In genomic region chr17:43832976-43833829, GRCh38 we compare ENCODE assay signal across 8 cellular contexts. TPM values are rescaled to one million over a fixed set of nuclear protein-coding genes. Genes with fewer than 3 reads are reported as not detected.
DNase-seq lines count a peak whose midpoint lies in the region; ATAC-seq and TF ChIP-seq lines count a peak whose summit lies in the region.

A gene with protein sequence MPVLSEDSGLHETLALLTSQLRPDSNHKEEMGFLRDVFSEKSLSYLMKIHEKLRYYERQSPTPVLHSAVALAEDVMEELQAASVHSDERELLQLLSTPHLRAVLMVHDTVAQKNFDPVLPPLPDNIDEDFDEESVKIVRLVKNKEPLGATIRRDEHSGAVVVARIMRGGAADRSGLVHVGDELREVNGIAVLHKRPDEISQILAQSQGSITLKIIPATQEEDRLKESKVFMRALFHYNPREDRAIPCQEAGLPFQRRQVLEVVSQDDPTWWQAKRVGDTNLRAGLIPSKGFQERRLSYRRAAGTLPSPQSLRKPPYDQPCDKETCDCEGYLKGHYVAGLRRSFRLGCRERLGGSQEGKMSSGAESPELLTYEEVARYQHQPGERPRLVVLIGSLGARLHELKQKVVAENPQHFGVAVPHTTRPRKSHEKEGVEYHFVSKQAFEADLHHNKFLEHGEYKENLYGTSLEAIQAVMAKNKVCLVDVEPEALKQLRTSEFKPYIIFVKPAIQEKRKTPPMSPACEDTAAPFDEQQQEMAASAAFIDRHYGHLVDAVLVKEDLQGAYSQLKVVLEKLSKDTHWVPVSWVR (minus strand): TSS chr17:43833146. CDS start chr17:43831906, 1,240 bp downstream.

- H3K27me3 ChIP-seq in ACC112 (ENCODE audit: insufficient read depth, low read length): no peaks in the 10 kb centered on the region
- peaks cover 13% of the 10 kb centered on the region for H3K27me3 ChIP-seq in H7 (ENCODE audit: control insufficient read depth, insufficient read depth, low read length)
- H3K27me3 ChIP-seq in fibroblast of lung (ENCODE audit: control insufficient read depth, insufficient read depth, low read length): no peaks in the 10 kb centered on the region
- H3K27me3 ChIP-seq in muscle layer of colon (ENCODE audit: control insufficient read depth in 1 of 2, insufficient read depth in 2 of 2, low read length in 2 of 2): no peaks in the 10 kb centered on the region
- peaks cover 0 to 24% (median 0%) of the 10 kb centered on the region in 3 donors for H3K27me3 ChIP-seq in stomach

- no peaks in the 10 kb centered on the region for H4K20me1 ChIP-seq in fibroblast of lung (ENCODE audit: control insufficient read depth, extremely low read depth, insufficient read depth, low read length)

- H3K27me3 Mint-ChIP-seq in activated T-helper 2 cell treated with anti-CD3 and anti-CD28 coated beads, Interferon-gamma antibody, Interleukin-2, Interleukin-4, amounts not matched to agents 10 μg/mL and 5 μg/mL and 100 μg/mL, durations not matched to agents 14 hours and 24 hours and 36 hours (ENCODE audit: low read depth): peaks cover 53% of the 10 kb centered on the region

- H3K4me1 ChIP-seq in ACC112 (ENCODE audit: control insufficient read depth, insufficient read depth, low read length, unreplicated experiment) (peaks cover 7% of the 10 kb centered on the region), fibroblast of lung (ENCODE audit: control insufficient read depth, extremely low read depth, insufficient read depth, low read length) (peaks cover 8% of the 10 kb centered on the region), muscle layer of colon (ENCODE audit: insufficient read depth, low read length) (peaks cover 13% of the 10 kb centered on the region), stomach (peaks cover 16 to 35% (median 20%) of the 10 kb centered on the region in 4 donors)

- H3K9me3 ChIP-seq in fibroblast of lung (ENCODE audit: control insufficient read depth, insufficient read depth, low read depth, low read length) (no peaks in the 10 kb centered on the region), muscle layer of colon (ENCODE audit: low read length) (no peaks in the 10 kb centered on the region), stomach (no peaks in the 10 kb centered on the region)

- intact Hi-C loops in activated T-helper 2 cell treated with anti-CD3 and anti-CD28 coated beads, Interferon-gamma antibody, Interleukin-2, Interleukin-4, amounts not matched to agents 10 μg/mL and 5 μg/mL and 100 μg/mL, durations not matched to agents 14 hours and 24 hours and 36 hours (cut with micrococcal nuclease): no loop called here
- intact Hi-C loops in stomach (cut with DNase I; ENCODE audit: low total_unique reads): no loop called here

- peak within 1 kb of the TSS; percentile 50 for H2AFZ ChIP-seq in ACC112 (ENCODE audit: low read length, unreplicated experiment)
- peak within 1 kb of the TSS; percentile 54 for H2AFZ ChIP-seq in fibroblast of lung (ENCODE audit: low read length)

- peaks cover 13% of the 10 kb centered on the region for H3K4me1 Mint-ChIP-seq in activated T-helper 2 cell treated with anti-CD3 and anti-CD28 coated beads, Interferon-gamma antibody, Interleukin-2, Interleukin-4, amounts not matched to agents 10 μg/mL and 5 μg/mL and 100 μg/mL, durations not matched to agents 14 hours and 24 hours and 36 hours (ENCODE audit: low read depth)

- peaks cover 3% of the 10 kb centered on the region for H3K9me3 Mint-ChIP-seq in activated T-helper 2 cell treated with anti-CD3 and anti-CD28 coated beads, Interferon-gamma antibody, Interleukin-2, Interleukin-4, amounts not matched to agents 10 μg/mL and 5 μg/mL and 100 μg/mL, durations not matched to agents 14 hours and 24 hours and 36 hours

- H3K9ac ChIP-seq in fibroblast of lung (ENCODE audit: insufficient read depth, low read length): peak within 1 kb of the TSS; percentile 73
- no peak within 1 kb of the TSS for H3K9ac ChIP-seq in muscle layer of colon (ENCODE audit: low read length)

- H3K4me3 ChIP-seq in ACC112 (ENCODE audit: low read depth, low read length): peak within 1 kb of the TSS; percentile 77
- H3K4me3 ChIP-seq in H7 (ENCODE audit: insufficient read depth, low read depth, low read length): peak within 1 kb of the TSS; percentile 67
- H3K4me3 ChIP-seq in fibroblast of lung (replicated peaks in 1 of 4; ENCODE audit: control extremely low read depth in 1 of 4, insufficient read depth in 1 of 4, low read depth in 3 of 4, low read length in 4 of 4): peak within 1 kb of the TSS; percentile 34 to 68 (median 58)
- H3K4me3 ChIP-seq in muscle layer of colon (ENCODE audit: low read depth in 1 of 2, low read length in 2 of 2): peak within 1 kb of the TSS; percentile 68 to 72
- H3K4me3 ChIP-seq in stomach: peak within 1 kb of the TSS; percentile 66 to 89 (median 84)

- 1 to 4% (median 3%) methylated on average over 31 to 74 of the region's 87 CpGs for WGBS in stomach, 5 donors

- TF ChIP-seq POLR2A in stomach (IDR thresholded peaks at IDR 0.05): no peak

- H3K27ac ChIP-seq in ACC112 (ENCODE audit: low read depth, low read length) (0 out of 2 replicates have a peak within 1 kb of the TSS, but pooled peaks have one; percentile 13), fibroblast of lung (ENCODE audit: insufficient read depth, low read length) (peak within 1 kb of the TSS; percentile 4), muscle layer of colon (ENCODE audit: low read depth, low read length) (no peak within 1 kb of the TSS), stomach (peak within 1 kb of the TSS; percentile 69 to 83 (median 76))

- no peak within 1 kb of the TSS for H3K27ac Mint-ChIP-seq in activated T-helper 2 cell treated with anti-CD3 and anti-CD28 coated beads, Interferon-gamma antibody, Interleukin-2, Interleukin-4, amounts not matched to agents 10 μg/mL and 5 μg/mL and 100 μg/mL, durations not matched to agents 14 hours and 24 hours and 36 hours

- TF ChIP-seq EP300 in stomach (IDR thresholded peaks at IDR 0.05): no peak

- peak within 1 kb of the TSS; percentile 75 for H3K4me3 Mint-ChIP-seq in activated T-helper 2 cell treated with anti-CD3 and anti-CD28 coated beads, Interferon-gamma antibody, Interleukin-2, Interleukin-4, amounts not matched to agents 10 μg/mL and 5 μg/mL and 100 μg/mL, durations not matched to agents 14 hours and 24 hours and 36 hours (ENCODE audit: low read depth)

- no peaks in the 10 kb centered on the region for H3K36me3 Mint-ChIP-seq in activated T-helper 2 cell treated with anti-CD3 and anti-CD28 coated beads, Interferon-gamma antibody, Interleukin-2, Interleukin-4, amounts not matched to agents 10 μg/mL and 5 μg/mL and 100 μg/mL, durations not matched to agents 14 hours and 24 hours and 36 hours (ENCODE audit: low read depth)

- TF ChIP-seq CTCF in fibroblast of lung (conservative IDR thresholded peaks at IDR 0.05 in 1 of 2, IDR thresholded peaks at IDR 0.05 in 1 of 2; ENCODE audit: low read depth in 1 of 2, low read length in 2 of 2) (no peak), stomach (IDR thresholded peaks at IDR 0.05) (no peak)

- peak within 1 kb of the TSS; percentile 88 for H3K4me2 ChIP-seq in fibroblast of lung (ENCODE audit: extremely low read depth, insufficient read depth, low read length)

- H3K79me2 ChIP-seq in ACC112 (ENCODE audit: control insufficient read depth, insufficient read depth, low read length, unreplicated experiment): peaks cover 4% of the 10 kb centered on the region
- H3K79me2 ChIP-seq in fibroblast of lung (ENCODE audit: control insufficient read depth, insufficient read depth, low read length): no peaks in the 10 kb centered on the region

- DNase-seq in H7: peak; percentile 97
- DNase-seq in NOMO-1 treated with dmso at 0.1 percent for 144 hours (lab: John Stamatoyannopoulos, UW; ENCODE audit: unreplicated experiment): peak; percentile 57
- DNase-seq in activated T-helper 2 cell treated with anti-CD3 and anti-CD28 coated beads, Interferon-gamma antibody, Interleukin-2, Interleukin-4, amounts not matched to agents 10 μg/mL and 5 μg/mL and 100 μg/mL, durations not matched to agents 14 hours and 24 hours and 36 hours (ENCODE audit: low spot score): peak; percentile 26
- peak; percentile 59 to 66 for DNase-seq in fibroblast of lung (ENCODE audit: low read depth in 2 of 2)
- DNase-seq in stomach: peak; percentile 78

- no peak for ATAC-seq in HG03045 (IDR thresholded peaks at IDR 0.05; ENCODE audit: unreplicated experiment)

- H3K36me3 ChIP-seq in ACC112 (ENCODE audit: insufficient read depth, low read length): no peaks in the 10 kb centered on the region
- H3K36me3 ChIP-seq in H7 (replicated peaks; ENCODE audit: control insufficient read depth, insufficient read depth, low read length): no peaks in the 10 kb centered on the region
- peaks cover 14% of the 10 kb centered on the region for H3K36me3 ChIP-seq in fibroblast of lung (ENCODE audit: control insufficient read depth, insufficient read depth, low read length)
- H3K36me3 ChIP-seq in muscle layer of colon (ENCODE audit: insufficient read depth, low read length): peaks cover 16% of the 10 kb centered on the region
- H3K36me3 ChIP-seq in stomach: peaks cover 0 to 34% (median 21%) of the 10 kb centered on the region in 4 donors

RNA-seq across cellular contexts. Expression of the gene that starts here (rescaled TPM):
- total RNA-seq in H7 (2014; rRNA removed; shearing (Covaris generic)): 7.7 and 8.3 TPM in 2 replicates
- 0.14 and 0.21 TPM in 2 replicates for total RNA-seq in activated T-helper 2 cell treated with anti-CD3 and anti-CD28 coated beads, Interferon-gamma antibody, Interleukin-2, Interleukin-4, amounts not matched to agents 10 μg/mL and 5 μg/mL and 100 μg/mL, durations not matched to agents 14 hours and 24 hours and 36 hours
- 4.4 and 6.9 TPM in 2 replicates for total RNA-seq in fibroblast of lung
- 4.6 and 5.7 TPM in 2 replicates for polyA plus RNA-seq in fibroblast of lung
- polyA plus RNA-seq in fibroblast of lung (2012): 4.0 and 4.1 TPM in 2 replicates
- polyA minus RNA-seq in fibroblast of lung (ENCODE audit: low replicate concordance): 6.9 and 9.6 TPM in 2 replicates
- total RNA-seq in stomach: 10 to 100 TPM in 4 of 5 donors, 1 to 10 TPM in 1; 7.2 to 22.8 (median 17.4) TPM
- 1 to 10 TPM in 2 of 3 donors, under 1 TPM in 1; 0.31 to 9.3 (median 2.4) TPM for polyA plus RNA-seq in stomach

Comparison
In these comparisons a context has a peak if more than half of its experiments do, and no peak if none do; other contexts are left out.
1. Peak in DNase-seq in activated T-helper 2 cell treated with anti-CD3 and anti-CD28 coated beads, Interferon-gamma antibody, Interleukin-2, Interleukin-4, amounts not matched to agents 10 μg/mL and 5 μg/mL and 100 μg/mL, durations not matched to agents 14 hours and 24 hours and 36 hours; RNA of the gene not detected or under 1 TPM.
2. DNase-seq: peak in every context shown above with its lines; median percentile 97 in H7; 78 in stomach; 62 in fibroblast of lung; 57 in NOMO-1 treated with dmso at 0.1 percent for 144 hours; 26 in activated T-helper 2 cell treated with anti-CD3 and anti-CD28 coated beads, Interferon-gamma antibody, Interleukin-2, Interleukin-4, amounts not matched to agents 10 μg/mL and 5 μg/mL and 100 μg/mL, durations not matched to agents 14 hours and 24 hours and 36 hours.